In the genomic region with DNA sequence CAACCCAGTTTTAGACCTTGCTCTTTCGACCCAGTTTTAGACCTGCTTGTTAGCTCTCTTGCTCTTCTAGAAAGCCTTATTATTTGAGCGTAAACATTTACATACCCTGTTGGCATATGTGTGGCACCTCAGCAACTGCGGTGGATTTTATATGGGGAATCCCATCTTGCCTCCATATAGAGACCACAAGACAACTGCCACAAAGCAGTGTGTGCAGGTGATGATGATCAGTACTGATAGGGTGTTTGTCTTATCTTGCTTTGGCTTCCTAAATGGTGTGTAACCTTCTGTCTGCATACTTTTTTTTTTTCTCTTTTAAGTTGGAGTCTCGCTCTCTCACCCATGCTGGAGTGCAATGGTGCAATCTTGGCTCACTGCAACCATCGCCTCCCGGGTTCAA, we compare ENCODE assay signal across 30 cellular contexts.
"Had no signal": no experiment of that assay in that cellular context is flagged by ENCODE, and none has a peak within 500 bp of the region (broad histone marks: within the 10 kb centered on the region; RNA-seq: fewer than 3 reads in every experiment).

No MANE protein-coding gene starts in this region.

- DNase-seq: activated effector memory CD4-positive, alpha-beta T cell treated with anti-CD3 and anti-CD28 coated beads, Interleukin-2, amount 50 U/mL, for 16 hours; activated effector memory CD4-positive, alpha-beta T cell treated with Interleukin-2 at 50 U/mL for 16 hours; activated gamma-delta T cell; activated gamma-delta T cell treated with Interleukin-2 at 50 U/mL for 16 hours; activated naive CD4-positive, alpha-beta T cell; activated naive CD4-positive, alpha-beta T cell treated with anti-CD3 and anti-CD28 coated beads for 36 hours; activated naive CD4-positive, alpha-beta T cell treated with anti-CD3 and anti-CD28 coated beads, Interleukin-2, amount 10 ng/mL, durations not matched to agents 7 days and 5 days; activated naive CD4-positive, alpha-beta T cell treated with anti-CD3 and anti-CD28 coated beads, Interleukin-2, amount 50 U/mL, for 16 hours; activated naive CD4-positive, alpha-beta T cell treated with Interleukin-2 at 50 U/mL for 16 hours; activated naive CD8-positive, alpha-beta T cell treated with anti-CD3 and anti-CD28 coated beads for 36 hours; activated naive CD8-positive, alpha-beta T cell treated with anti-CD3 and anti-CD28 coated beads, Interleukin-2, amount 10 ng/mL, durations not matched to agents 7 days and 5 days; activated naive CD8-positive, alpha-beta T cell treated with anti-CD3 and anti-CD28 coated beads, Interleukin-2, amount 50 U/mL, for 24 hours; activated T-cell treated with anti-CD3 and anti-CD28 coated beads, Interleukin-2, amount 50 U/mL, for 1 hour; activated T-cell treated with anti-CD3 and anti-CD28 coated beads, Interleukin-2, amount 50 U/mL, for 24 hours; activated T-cell treated with anti-CD3 and anti-CD28 coated beads, Interleukin-2, amount 50 U/mL, for 4 hours; activated T-cell treated with anti-CD3 and anti-CD28 coated beads, Interleukin-2, amount 50 U/mL, for 48 hours; activated T-cell treated with anti-CD3 and anti-CD28 coated beads, Interleukin-2, amount 50 U/mL, for 72 hours; adrenal gland; amniotic stem cell; amygdala; anterior cingulate cortex; aorta; body of pancreas; brain microvascular endothelial cell; caudate nucleus; central memory CD4-positive, alpha-beta T cell; cerebellar nuclear complex had no signal

- H3K27me3 ChIP-seq: adrenal gland, ascending aorta, body of pancreas, brain microvascular endothelial cell, breast epithelium, cardiac muscle cell had no signal

- H3K4me3 ChIP-seq: adrenal gland, ascending aorta, body of pancreas, breast epithelium, cardiac muscle cell had no signal

- H3K27ac ChIP-seq: adrenal gland, ascending aorta, body of pancreas, brain microvascular endothelial cell, breast epithelium, cardiac muscle cell had no signal

- H3K4me1 ChIP-seq: adrenal gland, ascending aorta, body of pancreas, breast epithelium had no signal

- H3K9me3 ChIP-seq: adrenal gland, ascending aorta, body of pancreas, breast epithelium had no signal

- H3K36me3 ChIP-seq: adrenal gland, ascending aorta, brain microvascular endothelial cell, breast epithelium, cardiac muscle cell had no signal
